Comparison of ENCODE assay signal across 8 cellular contexts in the genomic region with DNA sequence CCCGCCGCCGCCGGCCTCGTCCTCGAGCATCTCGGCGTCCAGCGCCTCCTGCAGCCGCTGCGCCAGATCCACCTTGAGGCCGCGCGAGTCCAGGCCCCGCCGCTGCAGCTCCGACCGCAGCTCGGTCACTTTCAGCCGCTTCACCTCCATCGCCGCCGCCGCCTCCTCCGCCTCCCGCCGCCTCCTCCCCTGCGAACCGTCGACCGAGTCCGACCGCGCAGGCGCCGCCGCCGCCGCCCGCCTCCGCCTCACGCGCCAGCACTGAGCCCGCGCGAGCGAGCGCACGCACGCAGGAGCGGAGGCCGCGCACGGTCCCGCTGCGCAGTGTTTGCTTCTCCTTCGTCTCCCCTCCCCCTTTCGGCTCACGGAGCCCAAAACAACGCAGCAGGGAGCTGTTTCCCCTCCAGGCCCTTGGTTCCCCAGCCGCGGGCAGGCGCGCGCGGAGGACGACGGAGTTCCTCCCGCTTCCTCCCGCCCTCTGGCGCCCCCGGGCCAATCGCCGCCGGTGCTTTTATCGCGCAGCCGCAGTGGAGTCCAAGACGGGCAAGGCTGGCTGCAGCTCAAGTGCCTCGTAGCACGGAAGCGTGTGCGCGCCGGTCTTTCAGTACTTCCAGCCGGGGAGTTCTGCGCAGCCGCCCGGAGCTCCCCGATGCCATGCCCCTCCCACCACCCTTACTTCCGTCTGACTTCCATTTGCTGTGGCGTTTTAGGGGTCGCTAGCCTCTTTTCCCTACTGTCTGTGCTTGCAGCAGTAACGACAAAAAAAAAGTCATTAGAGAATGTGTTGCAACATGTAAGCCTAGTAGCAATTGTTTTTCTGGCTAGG. TPM values are rescaled to one million over a fixed set of nuclear protein-coding genes. Genes with fewer than 3 reads are reported as not detected.
A peak's percentile ranks its signal among the peaks of the same experiment; 100 is the strongest.
DNase-seq lines count a peak whose midpoint lies in the region; FAIRE-seq and TF ChIP-seq lines count a peak whose summit lies in the region.

TSS of gene HNRNPUL2 (minus strand) at position 451 of the 826 bp plus-strand sequence. CDS start at position 150, 301 bp downstream.

- DNase-seq in GM04503 (ENCODE audit: low read depth) (peak; percentile 90), HEK293T (ENCODE audit: extremely low spot score) (peak; percentile 92), MV-4-11 (lab: John Stamatoyannopoulos, UW) (peak; percentile 100), SK-MEL-5 (ENCODE audit: low read depth, low spot score) (peak; percentile 97), frontal cortex (ENCODE audit: low spot score in 2 of 2) (peak; percentile 93 to 96), non-pigmented ciliary epithelial cell (ENCODE audit: low read depth) (peak; percentile 94), superior temporal gyrus (ENCODE audit: extremely low spot score) (peak; percentile 99)
- DNase-seq in activated naive CD4-positive, alpha-beta T cell treated with Interleukin-2 at 50 U/mL for 16 hours, result peak; percentile 99

- FAIRE-seq in frontal cortex (lab: Jason Lieb, UNC), result no peak

- in situ Hi-C loops in SK-MEL-5 (cut with HindIII; ENCODE audit: low pct_unique_long_range_greater_than_20kb, low sequenced_read_pairs), result no loop called here

- POLR2A ChIA-PET in HEK293T (lab: Yijun Ruan, JAX), result interaction anchor here (0.6 to 7.7 kb wide), 40 partner anchors 11 to 954 kb away, joined by 3 to 97 read pairs (median 6); partner anchors contain the start of genes BSCL2, C11orf98, CSKMT and EEF1G

- CTCF ChIA-PET in HEK293T (lab: Yijun Ruan, JAX), result interaction anchor here (0.6 to 1.5 kb wide), 3 partner anchors 9 to 59 kb away, joined by 3 to 6 read pairs (median 5); partner anchors contain the start of gene TMEM179B

TF ChIP-seq in HEK293T, 16 proteins besides CTCF, POLR2A, EP300 and RAD21:
- TF ChIP-seq CTBP1 (IDR thresholded peaks at IDR 0.05; ENCODE audit: borderline replicate concordance) (peak; percentile 47; the same call in 1 of the 2 replicates), ARNT (IDR thresholded peaks at IDR 0.05) (peak; percentile 91), FOXK2 (IDR thresholded peaks at IDR 0.05) (no peak), ELF4 (IDR thresholded peaks at IDR 0.05) (no peak), FOXM1 (IDR thresholded peaks at IDR 0.05; ENCODE audit: borderline replicate concordance) (peak; percentile 18; the same call in 1 of the 2 replicates), L3MBTL2 (conservative IDR thresholded peaks at IDR 0.05) (peak; percentile 98)

RNA-seq across cellular contexts. Expression of gene HNRNPUL2, which starts in this region (rescaled TPM):
- 4.1 and 5.1 TPM in 2 replicates for total RNA-seq in SK-MEL-5 (2014; rRNA removed; shearing (Covaris generic))
- 31.5 and 34.6 TPM in 2 replicates for polyA plus RNA-seq in SK-MEL-5 (2015; cell fraction: cytosol; rRNA removed)
- 16.6 and 17.5 TPM in 2 replicates for polyA plus RNA-seq in SK-MEL-5 (2015; cell fraction: nucleus; rRNA removed)
- total RNA-seq in frontal cortex, result 15.1 TPM

Comparison
In these comparisons a context has a peak if more than half of its experiments do, and no peak if none do; other contexts are left out.
1. Peak in every context shown above with its lines: DNase-seq.